In genomic region chr6:166438211-166438861, GRCh38 we compare ENCODE assay signal across 15 cellular contexts.
"Had no signal": no experiment of that assay in that cellular context is flagged by ENCODE, and none has a peak within 500 bp of the region (broad histone marks: within the 10 kb centered on the region; RNA-seq: fewer than 3 reads in every experiment).

No MANE protein-coding gene starts in this region.

- H3K9me3 ChIP-seq: adrenal gland, psoas muscle, right lobe of liver had no signal

- H3K4me3 Mint-ChIP-seq: activated CD8-positive, alpha-beta T cell treated with anti-CD3 and anti-CD28 coated beads, Interleukin-2, amount 10 ng/mL, durations not matched to agents 7 days and 5 days; naive B cell had no signal

- DNase-seq: activated CD4-positive, alpha-beta T cell treated with anti-CD3 and anti-CD28 coated beads for 4 hours; activated CD8-positive, alpha-beta T cell treated with anti-CD3 and anti-CD28 coated beads, Interleukin-2, amount 10 ng/mL, durations not matched to agents 7 days and 5 days; activated naive CD4-positive, alpha-beta T cell treated with anti-CD3 and anti-CD28 coated beads, Interleukin-2, amount 50 U/mL, for 16 hours; adrenal gland; central memory CD4-positive, alpha-beta T cell; effector memory CD4-positive, alpha-beta T cell; naive B cell; psoas muscle; right lobe of liver; stimulated activated naive CD8-positive, alpha-beta T cell treated with anti-CD3 and anti-CD28 coated beads, Interleukin-15, Interleukin-2, amounts not matched to agents 100 U/mL and 50 U/mL, for 24 hours; T1000; WERI-Rb-1 had no signal

- ATAC-seq: activated CD8-positive, alpha-beta T cell treated with anti-CD3 and anti-CD28 coated beads, Interleukin-2, amount 10 ng/mL, durations not matched to agents 7 days and 5 days; psoas muscle; right lobe of liver; stimulated activated naive CD8-positive, alpha-beta T cell treated with anti-CD3 and anti-CD28 coated beads, Interleukin-15, Interleukin-2, amounts not matched to agents 100 U/mL and 50 U/mL, for 24 hours had no signal

- H3K4me3 ChIP-seq: adrenal gland, lung, psoas muscle, right lobe of liver had no signal

- H3K27ac Mint-ChIP-seq: activated CD8-positive, alpha-beta T cell treated with anti-CD3 and anti-CD28 coated beads, Interleukin-2, amount 10 ng/mL, durations not matched to agents 7 days and 5 days had no signal

- H3K27me3 ChIP-seq: adrenal gland, right lobe of liver had no signal

- H3K9me3 Mint-ChIP-seq: immature natural killer cell, naive B cell had no signal

- H3K4me1 ChIP-seq: adrenal gland, psoas muscle, right lobe of liver had no signal

- H3K27ac ChIP-seq: adrenal gland, epithelial cell of prostate, psoas muscle, right lobe of liver, WERI-Rb-1 had no signal

- H3K36me3 ChIP-seq: adrenal gland, right lobe of liver, WERI-Rb-1 had no signal
